In the genomic region with DNA sequence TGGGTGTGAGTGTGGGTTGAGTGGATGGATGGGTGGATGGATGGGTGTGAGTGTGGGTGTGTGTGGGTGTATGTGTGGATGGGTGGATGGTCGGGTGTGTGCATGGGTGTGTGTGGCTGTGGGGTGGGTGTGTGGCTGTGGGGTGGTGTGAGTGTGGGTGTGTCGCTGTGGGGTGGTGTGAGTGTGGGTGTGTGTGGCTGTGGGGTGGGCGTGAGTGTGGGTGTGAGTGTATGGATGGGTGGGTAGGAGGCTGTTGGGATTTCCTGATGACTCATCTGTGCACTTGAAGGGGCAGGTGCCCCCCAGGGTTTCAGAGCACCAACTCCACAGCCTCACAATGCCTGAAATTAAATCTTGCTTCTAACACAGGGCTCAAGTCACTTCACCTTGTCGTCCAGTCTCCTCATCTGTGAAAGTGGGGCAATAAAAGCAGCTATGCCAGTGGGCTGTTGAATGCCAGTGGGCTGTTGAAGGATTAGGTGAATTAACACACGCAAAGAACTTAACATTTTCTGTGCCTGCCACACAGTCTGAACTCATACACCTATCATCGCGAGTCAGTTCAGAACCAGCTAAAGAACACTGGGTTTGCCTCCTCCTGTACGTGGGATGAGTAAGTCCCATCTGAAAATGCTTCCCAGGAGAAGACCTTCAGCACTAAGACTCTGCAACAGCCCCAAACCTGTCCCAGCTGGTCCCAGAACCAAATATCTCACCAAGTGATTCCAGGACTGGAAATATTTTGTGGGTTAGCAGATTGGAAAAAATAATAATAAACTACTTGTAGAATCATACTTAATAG, we compare ENCODE assay signal across 12 cellular contexts. TPM values are rescaled to one million over a fixed set of nuclear protein-coding genes. Genes with fewer than 3 reads are reported as not detected.
A peak's percentile ranks its signal among the peaks of the same experiment; 100 is the strongest.
DNase-seq lines count a peak whose midpoint lies in the region; ATAC-seq, FAIRE-seq and TF ChIP-seq lines count a peak whose summit lies in the region.
"Had no signal": no experiment of that assay in that cellular context is flagged by ENCODE, and none has a peak within 500 bp of the region (broad histone marks: within the 10 kb centered on the region; RNA-seq: fewer than 3 reads in every experiment).

No MANE protein-coding gene starts in this region.

- peak; percentile 19 for DNase-seq in activated T-cell treated with anti-CD3 and anti-CD28 coated beads, Interleukin-2, amount 50 U/mL, for 4 hours
- DNase-seq in activated T-cell treated with anti-CD3 and anti-CD28 coated beads, Interleukin-2, amount 50 U/mL, for 48 hours, result no peak
- DNase-seq in central memory CD8-positive, alpha-beta T cell (ENCODE audit: low spot score in 2 of 2), result no peak
- DNase-seq in stimulated activated effector memory CD8-positive, alpha-beta T cell treated with anti-CD3 and anti-CD28 coated beads, Interleukin-12 subunit alpha, Interleukin-12 subunit beta, amount 100 ng/mL, for 72 hours (ENCODE audit: low spot score in 2 of 2), result no peak
- DNase-seq in H7 (no peak), NOMO-1 treated with DMSO at 0.1 percent for 48 hours (lab: John Stamatoyannopoulos, UW; ENCODE audit: unreplicated experiment) (no peak), D721Med (ENCODE audit: insufficient read length, low spot score) (no peak)
- DNase-seq: ACHN, mammary epithelial cell, NCI-H187 treated with DMSO at 0.1 percent for 48 hours had no signal

- no peak overlapping the region for H3K4me3 Mint-ChIP-seq in activated T-cell treated with anti-CD3 and anti-CD28 coated beads, Interleukin-2, amount 50 U/mL, for 4 hours
- no peak overlapping the region for H3K4me3 Mint-ChIP-seq in central memory CD8-positive, alpha-beta T cell
- H3K4me3 Mint-ChIP-seq in stimulated activated effector memory CD8-positive, alpha-beta T cell treated with anti-CD3 and anti-CD28 coated beads, Interleukin-12 subunit alpha, Interleukin-12 subunit beta, amount 100 ng/mL, for 72 hours, result no peak overlapping the region

- peaks cover 8% of the 10 kb centered on the region; the same call in 1 of the 2 replicates for H3K9me3 ChIP-seq in OCI-LY3 (ENCODE audit: insufficient read depth, low read length)
- H3K9me3 ChIP-seq: SJSA1 had no signal

- peaks cover 62% of the 10 kb centered on the region for H3K36me3 ChIP-seq in OCI-LY3 (replicated peaks; ENCODE audit: low read depth, low read length)
- no peaks in the 10 kb centered on the region for H3K36me3 ChIP-seq in H7 (replicated peaks; ENCODE audit: control insufficient read depth, insufficient read depth, low read length)
- H3K36me3 ChIP-seq: SJSA1 had no signal

- H3K9ac ChIP-seq in OCI-LY3 (ENCODE audit: low read length), result peak overlapping the region; percentile 44

- H3K4me2 ChIP-seq in OCI-LY3 (ENCODE audit: low read length), result peak overlapping the region; percentile 65

- H3K9me3 Mint-ChIP-seq in activated T-cell treated with anti-CD3 and anti-CD28 coated beads, Interleukin-2, amount 50 U/mL, for 4 hours, result no peaks in the 10 kb centered on the region
- no peaks in the 10 kb centered on the region for H3K9me3 Mint-ChIP-seq in central memory CD8-positive, alpha-beta T cell
- no peaks in the 10 kb centered on the region for H3K9me3 Mint-ChIP-seq in stimulated activated effector memory CD8-positive, alpha-beta T cell treated with anti-CD3 and anti-CD28 coated beads, Interleukin-12 subunit alpha, Interleukin-12 subunit beta, amount 100 ng/mL, for 72 hours

- peaks cover 32% of the 10 kb centered on the region for H3K4me1 Mint-ChIP-seq in activated T-cell treated with anti-CD3 and anti-CD28 coated beads, Interleukin-2, amount 50 U/mL, for 4 hours (ENCODE audit: low read depth)
- H3K4me1 Mint-ChIP-seq in central memory CD8-positive, alpha-beta T cell, result peaks cover 35% of the 10 kb centered on the region
- H3K4me1 Mint-ChIP-seq in stimulated activated effector memory CD8-positive, alpha-beta T cell treated with anti-CD3 and anti-CD28 coated beads, Interleukin-12 subunit alpha, Interleukin-12 subunit beta, amount 100 ng/mL, for 72 hours, result peaks cover 57% of the 10 kb centered on the region

- peak overlapping the region; percentile 39 for H3K4me3 ChIP-seq in OCI-LY3 (ENCODE audit: low read length)
- H3K4me3 ChIP-seq in H7 (ENCODE audit: insufficient read depth, low read depth, low read length), result no peak overlapping the region
- H3K4me3 ChIP-seq: SJSA1 had no signal

- H3K4me1 ChIP-seq in OCI-LY3 (ENCODE audit: low read length), result peaks cover 44% of the 10 kb centered on the region

- FAIRE-seq in D721Med (lab: Jason Lieb, UNC), result no peak

- peak overlapping the region; percentile 70 for H3K27ac ChIP-seq in OCI-LY3 (ENCODE audit: low read length)
- H3K27ac ChIP-seq: SJSA1 had no signal

- H3K27ac Mint-ChIP-seq in central memory CD8-positive, alpha-beta T cell (ENCODE audit: low read depth), result peak overlapping the region; percentile 51
- peak overlapping the region; percentile 91 for H3K27ac Mint-ChIP-seq in stimulated activated effector memory CD8-positive, alpha-beta T cell treated with anti-CD3 and anti-CD28 coated beads, Interleukin-12 subunit alpha, Interleukin-12 subunit beta, amount 100 ng/mL, for 72 hours

- TF ChIP-seq CTCF in OCI-LY3 (IDR thresholded peaks at IDR 0.05; ENCODE audit: low read depth, low read length), result no peak
- no peak for TF ChIP-seq CTCF in D721Med (IDR thresholded peaks at IDR 0.05; ENCODE audit: insufficient read depth, missing control alignments)

- H4K20me1 ChIP-seq in OCI-LY3 (ENCODE audit: insufficient read depth, low read length), result 0 out of 2 replicates have a peak, but pooled peaks cover 9% of the 10 kb centered on the region

- no peaks in the 10 kb centered on the region for H3K27me3 Mint-ChIP-seq in activated T-cell treated with anti-CD3 and anti-CD28 coated beads, Interleukin-2, amount 50 U/mL, for 4 hours (ENCODE audit: low read depth)
- no peaks in the 10 kb centered on the region for H3K27me3 Mint-ChIP-seq in central memory CD8-positive, alpha-beta T cell

- H3K79me2 ChIP-seq in OCI-LY3 (ENCODE audit: low read length), result peaks cover 51% of the 10 kb centered on the region

- peaks cover 36% of the 10 kb centered on the region for H3K36me3 Mint-ChIP-seq in activated T-cell treated with anti-CD3 and anti-CD28 coated beads, Interleukin-2, amount 50 U/mL, for 4 hours (ENCODE audit: insufficient read depth)
- H3K36me3 Mint-ChIP-seq in central memory CD8-positive, alpha-beta T cell (ENCODE audit: insufficient read depth), result peaks cover 28% of the 10 kb centered on the region
- peaks cover 90% of the 10 kb centered on the region for H3K36me3 Mint-ChIP-seq in stimulated activated effector memory CD8-positive, alpha-beta T cell treated with anti-CD3 and anti-CD28 coated beads, Interleukin-12 subunit alpha, Interleukin-12 subunit beta, amount 100 ng/mL, for 72 hours

- H2AFZ ChIP-seq in OCI-LY3 (ENCODE audit: low read depth, low read length), result no peak overlapping the region

- H3K27me3 ChIP-seq in OCI-LY3 (ENCODE audit: low read depth, low read length) (no peaks in the 10 kb centered on the region), H7 (ENCODE audit: control insufficient read depth, insufficient read depth, low read length) (no peaks in the 10 kb centered on the region)
- H3K27me3 ChIP-seq: SJSA1 had no signal

- no peak for ATAC-seq in activated T-cell treated with anti-CD3 and anti-CD28 coated beads, Interleukin-2, amount 50 U/mL, for 4 hours
- peak; percentile 49 for ATAC-seq in central memory CD8-positive, alpha-beta T cell (replicated peaks; ENCODE audit: extremely low read depth, poor library complexity, severe bottlenecking)
- peak; percentile 28 for ATAC-seq in stimulated activated effector memory CD8-positive, alpha-beta T cell treated with anti-CD3 and anti-CD28 coated beads, Interleukin-12 subunit alpha, Interleukin-12 subunit beta, amount 100 ng/mL, for 72 hours

RNA-seq across cellular contexts. Expression of a gene that starts 32.0 kb away (rescaled TPM):
- 10 to 100 TPM; 16.4 to 22.0 (median 20.6) TPM for total RNA-seq in activated T-cell treated with anti-CD3 and anti-CD28 coated beads, Interleukin-2, amount 50 U/mL, for 4 hours
- 1.8 and 3.5 TPM in 2 replicates for total RNA-seq in H7 (2014; rRNA removed; shearing (Covaris generic))

Comparison
In these comparisons a context has a peak if more than half of its experiments do, and no peak if none do; other contexts are left out.
1. ATAC-seq: peak in central memory CD8-positive, alpha-beta T cell (single experiment) and stimulated activated effector memory CD8-positive, alpha-beta T cell treated with anti-CD3 and anti-CD28 coated beads, Interleukin-12 subunit alpha, Interleukin-12 subunit beta, amount 100 ng/mL, for 72 hours (single experiment); none in activated T-cell treated with anti-CD3 and anti-CD28 coated beads, Interleukin-2, amount 50 U/mL, for 4 hours (0 of 2).